Comparison of ENCODE assay signal across 17 cellular contexts in genomic region chr13:49418206-49418605, GRCh38.
"Had no signal": no experiment of that assay in that cellular context is flagged by ENCODE, and none has a peak within 500 bp of the region (broad histone marks: within the 10 kb centered on the region; RNA-seq: fewer than 3 reads in every experiment).

No MANE protein-coding gene starts in this region.

- H3K9me3 Mint-ChIP-seq: memory B cell; nephron; T-helper 2 cell treated with Interferon-gamma antibody and Interleukin-4, amounts not matched to agents 5 μg/mL and 100 μg/mL, for 36 hours; type B pancreatic cell had no signal

- H3K4me1 Mint-ChIP-seq: nephron had no signal

- FAIRE-seq: frontal cortex, keratinocyte had no signal

- H3K4me3 Mint-ChIP-seq: memory B cell; nephron; T-helper 2 cell treated with Interferon-gamma antibody and Interleukin-4, amounts not matched to agents 5 μg/mL and 100 μg/mL, for 36 hours; type B pancreatic cell had no signal

- H3K27me3 Mint-ChIP-seq: type B pancreatic cell had no signal

- H3K27ac Mint-ChIP-seq: memory B cell; nephron; T-helper 2 cell treated with Interferon-gamma antibody and Interleukin-4, amounts not matched to agents 5 μg/mL and 100 μg/mL, for 36 hours; type B pancreatic cell had no signal

- DNase-seq: activated CD4-positive, alpha-beta T cell treated with anti-CD3 and anti-CD28 coated beads for 4 hours; activated CD8-positive, alpha-beta memory T cell treated with anti-CD3 and anti-CD28 coated beads for 24 hours; activated naive CD4-positive, alpha-beta T cell treated with anti-CD3 and anti-CD28 coated beads, Interleukin-2, amount 50 U/mL, for 16 hours; central memory CD4-positive, alpha-beta T cell; effector CD4-positive, alpha-beta T cell; heart right ventricle; left lung; stimulated activated CD4-positive, alpha-beta T cell treated with anti-CD3 and anti-CD28 coated beads, Interleukin-4, amount 100 ng/mL, for 1 hour; stimulated activated CD8-positive, alpha-beta memory T cell treated with anti-CD3 and anti-CD28 coated beads, Interleukin-4, amount 100 ng/mL, for 48 hours; stimulated activated naive CD8-positive, alpha-beta T cell treated with anti-CD3 and anti-CD28 coated beads, Interleukin-15, Interleukin-2, amounts not matched to agents 100 U/mL and 50 U/mL, for 24 hours; WERI-Rb-1 had no signal

- H3K36me3 Mint-ChIP-seq: memory B cell, type B pancreatic cell had no signal
